In the genomic region with DNA sequence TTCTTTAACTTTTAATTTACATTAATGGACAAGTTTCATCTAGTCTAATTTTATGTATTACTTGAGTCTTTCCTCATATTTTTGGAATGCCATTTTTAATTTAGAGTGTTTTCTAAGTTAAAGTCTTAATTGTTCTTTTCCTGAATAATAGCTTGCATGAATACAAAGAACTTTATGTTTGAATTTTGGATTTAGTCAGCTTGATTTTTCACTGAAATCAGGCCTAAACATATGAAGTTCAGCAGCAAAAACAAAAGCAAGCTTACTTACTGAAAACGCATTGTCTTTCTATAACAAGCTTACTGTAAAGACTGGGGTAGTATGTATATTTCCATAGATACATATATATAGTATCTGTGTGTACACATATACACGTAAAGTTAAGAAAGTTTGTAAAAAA, we compare ENCODE assay signal across 26 cellular contexts.
A peak's percentile ranks its signal among the peaks of the same experiment; 100 is the strongest.
DNase-seq lines count a peak whose midpoint lies in the region; ATAC-seq and TF ChIP-seq lines count a peak whose summit lies in the region.
"Had no signal": no experiment of that assay in that cellular context is flagged by ENCODE, and none has a peak within 500 bp of the region (broad histone marks: within the 10 kb centered on the region; RNA-seq: fewer than 3 reads in every experiment).

No MANE protein-coding gene starts in this region.

- no peaks in the 10 kb centered on the region for H3K9me3 ChIP-seq in ovary

- intact Hi-C loops in ovary (cut with DNase I), result no loop called here

- H3K36me3 ChIP-seq in ovary, result no peaks in the 10 kb centered on the region

- no peak for ATAC-seq in HG02938 (IDR thresholded peaks at IDR 0.05; ENCODE audit: unreplicated experiment)
- ATAC-seq: A549, GM12878, GM23338, Panc1 had no signal

- TF ChIP-seq POLR2A in ovary (IDR thresholded peaks at IDR 0.05), result no peak

- 97 to 99% (median 98%) methylated on average over 2 of the region's 2 CpGs for WGBS in ovary, 3 donors

- H3K27me3 ChIP-seq in ovary, result no peaks in the 10 kb centered on the region

- H3K4me3 ChIP-seq in ovary, result no peak overlapping the region
- H3K4me3 ChIP-seq: A549, GM12878, GM23338 had no signal

- TF ChIP-seq EP300 in ovary (IDR thresholded peaks at IDR 0.05), result no peak

- H3K4me1 ChIP-seq in ovary (ENCODE audit: insufficient read depth), result no peaks in the 10 kb centered on the region
- H3K4me1 ChIP-seq: A549 had no signal

- peak; percentile 43 for DNase-seq in inferior parietal cortex (ENCODE audit: extremely low spot score)
- DNase-seq in pons (ENCODE audit: low spot score), result peak; percentile 83
- DNase-seq in DMS 273 treated with DMSO at 0.1 percent for 48 hours (lab: John Stamatoyannopoulos, UW), result no peak
- DNase-seq in stimulated activated CD8-positive, alpha-beta memory T cell treated with anti-CD3 and anti-CD28 coated beads, Interleukin-4, amount 100 ng/mL, for 48 hours, result no peak
- no peak for DNase-seq in ovary
- DNase-seq: C1 segment of cervical spinal cord; CD4-positive, alpha-beta memory T cell; COR-L47; DMS79; EL; GDM1; H9; HFFc6; MM.1S; NCI-H2029 treated with DMSO at 0.1 percent for 48 hours; NCI-H446 treated with DMSO at 0.1 percent for 48 hours; SIG-M5; SK-N-SH had no signal

- H3K27ac ChIP-seq in cingulate gyrus (ENCODE audit: low read depth, low read length), result peak overlapping the region; percentile 44
- H3K27ac ChIP-seq in ovary, result no peak overlapping the region
- H3K27ac ChIP-seq: A549, HL-60, KMS-11 had no signal

- no peak for TF ChIP-seq CTCF in ovary (IDR thresholded peaks at IDR 0.05)

Comparison
In these comparisons a context has a peak if more than half of its experiments do, and no peak if none do; other contexts are left out.
1. DNase-seq: peak in inferior parietal cortex (single experiment) and pons (single experiment); none in DMS 273 treated with DMSO at 0.1 percent for 48 hours (single experiment), stimulated activated CD8-positive, alpha-beta memory T cell treated with anti-CD3 and anti-CD28 coated beads, Interleukin-4, amount 100 ng/mL, for 48 hours (single experiment) and ovary (0 of 5).